Comparison of ENCODE assay signal across 1 cellular context in genomic region chr7:36224916-36225858, GRCh38.
TF ChIP-seq lines count a peak whose summit lies in the region.

No MANE protein-coding gene starts in this region.

TF ChIP-seq in GM23338, 12 proteins besides CTCF, POLR2A, EP300 and RAD21 (continued from another document):
- no peak for TF ChIP-seq ZNF462 (CRISPR knock-in tag; IDR thresholded peaks at IDR 0.05)
